1 cellular context compared by ENCODE assay signal in the genomic region with DNA sequence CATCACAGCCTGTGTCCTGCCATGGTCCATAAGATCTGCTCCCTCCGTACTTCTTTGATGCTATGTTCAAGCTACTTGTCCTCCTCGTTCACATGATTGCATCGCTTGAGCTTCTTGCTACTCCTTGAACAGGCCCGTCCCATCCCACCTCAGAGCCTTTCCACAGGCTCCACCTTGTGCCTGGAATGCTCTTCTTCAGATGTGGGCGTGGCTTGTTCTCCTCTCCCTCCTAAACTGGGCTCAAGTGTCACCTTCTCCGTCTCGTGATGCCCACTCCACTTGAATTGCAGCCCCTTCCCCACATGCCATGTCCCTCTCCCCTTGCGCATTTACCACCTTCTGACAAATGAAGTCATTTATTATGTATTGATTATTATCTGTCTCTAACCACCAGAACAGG.
TF ChIP-seq lines count a peak whose summit lies in the region.

No MANE protein-coding gene starts in this region.

TF ChIP-seq in H1, 55 proteins besides CTCF, POLR2A, EP300 and RAD21:
- TF ChIP-seq NANOG (IDR thresholded peaks at IDR 0.05; ENCODE audit: insufficient read depth, low read depth, low read length, poor library complexity, severe bottlenecking) (no peak), MAX (IDR thresholded peaks at IDR 0.05) (0 out of 2 replicates have a peak, but pooled peaks have one; percentile 23), TEAD4 (IDR thresholded peaks at IDR 0.05; ENCODE audit: low read depth, low read length) (peak; percentile 94), CEBPB (IDR thresholded peaks at IDR 0.05; ENCODE audit: low read depth, low read length) (no peak), ZNF274 (IDR thresholded peaks at IDR 0.05; ENCODE audit: borderline replicate concordance, extremely low read depth, low read length) (no peak), HDAC6 (IDR thresholded peaks at IDR 0.05; ENCODE audit: low read depth, low read length) (no peak), USF2 (IDR thresholded peaks at IDR 0.05; ENCODE audit: low read length) (no peak), CHD7 (IDR thresholded peaks at IDR 0.05; ENCODE audit: insufficient replicate concordance, low read length) (no peak), SUZ12 (IDR thresholded peaks at IDR 0.05; ENCODE audit: low read length) (no peak)
- TF ChIP-seq, protein P1, sequence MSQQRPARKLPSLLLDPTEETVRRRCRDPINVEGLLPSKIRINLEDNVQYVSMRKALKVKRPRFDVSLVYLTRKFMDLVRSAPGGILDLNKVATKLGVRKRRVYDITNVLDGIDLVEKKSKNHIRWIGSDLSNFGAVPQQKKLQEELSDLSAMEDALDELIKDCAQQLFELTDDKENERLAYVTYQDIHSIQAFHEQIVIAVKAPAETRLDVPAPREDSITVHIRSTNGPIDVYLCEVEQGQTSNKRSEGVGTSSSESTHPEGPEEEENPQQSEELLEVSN (IDR thresholded peaks at IDR 0.05) = peak; percentile 69
